Comparison of ENCODE assay signal across 24 cellular contexts in genomic region chr4:78922207-78922606, GRCh38. TPM values are rescaled to one million over a fixed set of nuclear protein-coding genes. Genes with fewer than 3 reads are reported as not detected.
A peak's percentile ranks its signal among the peaks of the same experiment; 100 is the strongest.
DNase-seq lines count a peak whose midpoint lies in the region; ATAC-seq and TF ChIP-seq lines count a peak whose summit lies in the region.
"Had no signal": no experiment of that assay in that cellular context is flagged by ENCODE, and none has a peak within 500 bp of the region (broad histone marks: within the 10 kb centered on the region; RNA-seq: fewer than 3 reads in every experiment).

No MANE protein-coding gene starts in this region.

- no peaks in the 10 kb centered on the region for H3K4me1 Mint-ChIP-seq in Calu3 (ENCODE audit: low read depth, unreplicated experiment)

- no peak for ATAC-seq in GM21360 (IDR thresholded peaks at IDR 0.05; ENCODE audit: unreplicated experiment)
- ATAC-seq: natural killer cell treated with Interleukin-12 subunit alpha and Interleukin-12 subunit beta and Interleukin-15 and Interleukin-18, amount 100 ng/mL, for 72 hours had no signal

- H3K27ac Mint-ChIP-seq in Calu3 (ENCODE audit: unreplicated experiment): no peak overlapping the region
- H3K27ac Mint-ChIP-seq: activated B cell treated with CpG ODN at 0.5 μM for 24 hours; activated naive CD8-positive, alpha-beta T cell; activated T-helper 1 cell treated with anti-CD3 and anti-CD28 coated beads, Interleukin-12 subunit alpha, Interleukin-12 subunit beta, Interleukin-2, Interleukin-4 antibody, amounts not matched to agents 30 ng/mL and 10 ng/mL and 1 ng/mL, durations not matched to agents 14 hours and 24 hours and 36 hours; memory B cell; natural killer cell treated with Interleukin-12 subunit alpha and Interleukin-12 subunit beta and Interleukin-15 and Interleukin-18, amount 100 ng/mL, for 72 hours; progenitor cell of endocrine pancreas had no signal

- no peak overlapping the region for H3K4me3 Mint-ChIP-seq in Calu3 (ENCODE audit: low read depth, unreplicated experiment)
- H3K4me3 Mint-ChIP-seq: activated B cell treated with CpG ODN at 0.5 μM for 24 hours; activated naive CD8-positive, alpha-beta T cell; activated T-helper 1 cell treated with anti-CD3 and anti-CD28 coated beads, Interleukin-12 subunit alpha, Interleukin-12 subunit beta, Interleukin-2, Interleukin-4 antibody, amounts not matched to agents 30 ng/mL and 10 ng/mL and 1 ng/mL, durations not matched to agents 14 hours and 24 hours and 36 hours; H9; memory B cell; natural killer cell treated with Interleukin-12 subunit alpha and Interleukin-12 subunit beta and Interleukin-15 and Interleukin-18, amount 100 ng/mL, for 72 hours had no signal

- CTCF ChIA-PET in Calu3 (lab: Charles Lee): no interaction called here

- TF ChIP-seq CTCF in fibroblast of pulmonary artery (IDR thresholded peaks at IDR 0.05; ENCODE audit: low read length, missing control alignments) (no peak), Calu3 (IDR thresholded peaks at IDR 0.05; ENCODE audit: unreplicated experiment) (no peak)

- no peaks in the 10 kb centered on the region for H3K9me3 Mint-ChIP-seq in Calu3 (ENCODE audit: low read depth, unreplicated experiment)
- H3K9me3 Mint-ChIP-seq: activated B cell treated with CpG ODN at 0.5 μM for 24 hours; activated T-helper 1 cell treated with anti-CD3 and anti-CD28 coated beads, Interleukin-12 subunit alpha, Interleukin-12 subunit beta, Interleukin-2, Interleukin-4 antibody, amounts not matched to agents 30 ng/mL and 10 ng/mL and 1 ng/mL, durations not matched to agents 14 hours and 24 hours and 36 hours; H9; memory B cell; natural killer cell treated with Interleukin-12 subunit alpha and Interleukin-12 subunit beta and Interleukin-15 and Interleukin-18, amount 100 ng/mL, for 72 hours had no signal

- no peak overlapping the region for H3K4me3 ChIP-seq in fibroblast of pulmonary artery (replicated peaks; ENCODE audit: low read depth, low read length)
- H3K4me3 ChIP-seq: cardiac muscle cell, esophagus squamous epithelium, uterus had no signal

- no peaks in the 10 kb centered on the region for H3K27me3 Mint-ChIP-seq in Calu3 (ENCODE audit: unreplicated experiment)
- H3K27me3 Mint-ChIP-seq: activated B cell treated with CpG ODN at 0.5 μM for 24 hours; activated naive CD8-positive, alpha-beta T cell; memory B cell; natural killer cell treated with Interleukin-12 subunit alpha and Interleukin-12 subunit beta and Interleukin-15 and Interleukin-18, amount 100 ng/mL, for 72 hours; progenitor cell of endocrine pancreas had no signal

- H3K36me3 Mint-ChIP-seq in Calu3 (ENCODE audit: insufficient read depth, unreplicated experiment): no peaks in the 10 kb centered on the region

- intact Hi-C loops in Calu3 (cut with micrococcal nuclease; ENCODE audit: unreplicated experiment): loop anchor here (5.0 kb wide), 1 partner anchor 965 kb away; no protein-coding TSS in a partner anchor

- H3K27ac ChIP-seq in caudate nucleus (ENCODE audit: low read depth, low read length): no peak overlapping the region
- H3K27ac ChIP-seq: C4-2B, cardiac muscle cell, esophagus squamous epithelium, uterus had no signal

- DNase-seq in GM04504 (ENCODE audit: low read depth) (peak; percentile 26), amniotic epithelial cell (ENCODE audit: low read depth) (peak; percentile 80), fibroblast of pulmonary artery (ENCODE audit: low read depth) (peak; percentile 49), Calu3 (no peak), caudate nucleus (lab: John Stamatoyannopoulos, UW) (no peak)
- no peak for DNase-seq in activated CD8-positive, alpha-beta memory T cell treated with anti-CD3 and anti-CD28 coated beads, Interleukin-2, amount 50 U/mL, for 48 hours
- DNase-seq: activated B cell treated with CpG ODN at 0.5 μM for 24 hours; DMS153; esophagus squamous epithelium; H9; hippocampal formation; kidney; OCI-M1; small intestine; stimulated activated CD4-positive, alpha-beta T cell treated with anti-CD3 and anti-CD28 coated beads, Interleukin-4, amount 100 ng/mL, for 1 hour; uterus had no signal

- BruUV-seq in Calu3 (replicated peaks; lab: Mats Ljungman, UMichigan): no TSS peak

RNA-seq across cellular contexts. Expression of gene PAQR3, which starts 17.0 kb away (rescaled TPM):
- 11.4 and 14.1 TPM in 2 replicates for total RNA-seq in Calu3 (2022)

Comparison
In these comparisons a context has a peak if more than half of its experiments do, and no peak if none do; other contexts are left out.
1. DNase-seq: peak in GM04504 (single experiment), amniotic epithelial cell (single experiment) and fibroblast of pulmonary artery (single experiment); none in activated CD8-positive, alpha-beta memory T cell treated with anti-CD3 and anti-CD28 coated beads, Interleukin-2, amount 50 U/mL, for 48 hours (single experiment), Calu3 (single experiment) and caudate nucleus (0 of 61).